ENCODE assay signal across 9 cellular contexts in the genomic region with DNA sequence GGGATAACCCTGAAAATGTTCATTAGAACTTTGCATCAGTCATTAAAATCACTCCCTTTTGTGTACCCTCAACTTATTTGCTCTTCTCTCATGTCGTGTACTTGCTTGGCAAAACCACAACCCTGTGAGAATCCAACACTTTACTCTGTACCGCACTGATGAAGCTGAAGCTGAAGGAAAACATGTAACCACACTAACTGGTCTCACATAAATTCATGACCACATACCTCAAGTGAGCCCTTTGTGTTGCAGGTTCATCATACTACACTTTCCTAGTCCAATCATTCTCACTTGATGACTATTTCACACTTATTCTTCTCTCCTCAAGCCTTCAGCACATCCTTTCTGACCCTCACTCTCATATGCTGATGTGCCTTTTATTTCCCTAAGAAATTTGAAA.
"Had no signal": no experiment of that assay in that cellular context is flagged by ENCODE, and none has a peak within 500 bp of the region (broad histone marks: within the 10 kb centered on the region; RNA-seq: fewer than 3 reads in every experiment).

No MANE protein-coding gene starts in this region.

- H3K9me3 ChIP-seq: HAP-1 had no signal

- H3K4me1 Mint-ChIP-seq: IgD-negative memory B cell had no signal

- ATAC-seq: HCT116, HepG2 had no signal

- H3K4me3 ChIP-seq: GM23248, HAP-1 had no signal

- H3K36me3 ChIP-seq: HAP-1 had no signal

- H3K4me3 Mint-ChIP-seq: HFFc6, IgD-negative memory B cell had no signal

- H3K36me3 Mint-ChIP-seq: IgD-negative memory B cell had no signal

- DNase-seq: GM23248, GOT3, H7, HFFc6 had no signal

- H3K4me1 ChIP-seq: HAP-1 had no signal

- H3K27ac ChIP-seq: GM23248, HL-60 had no signal

- H3K9me3 Mint-ChIP-seq: HFFc6 had no signal

- FAIRE-seq: HepG2 had no signal

- H3K27ac Mint-ChIP-seq: HFFc6, IgD-negative memory B cell had no signal
